In the genomic region with DNA sequence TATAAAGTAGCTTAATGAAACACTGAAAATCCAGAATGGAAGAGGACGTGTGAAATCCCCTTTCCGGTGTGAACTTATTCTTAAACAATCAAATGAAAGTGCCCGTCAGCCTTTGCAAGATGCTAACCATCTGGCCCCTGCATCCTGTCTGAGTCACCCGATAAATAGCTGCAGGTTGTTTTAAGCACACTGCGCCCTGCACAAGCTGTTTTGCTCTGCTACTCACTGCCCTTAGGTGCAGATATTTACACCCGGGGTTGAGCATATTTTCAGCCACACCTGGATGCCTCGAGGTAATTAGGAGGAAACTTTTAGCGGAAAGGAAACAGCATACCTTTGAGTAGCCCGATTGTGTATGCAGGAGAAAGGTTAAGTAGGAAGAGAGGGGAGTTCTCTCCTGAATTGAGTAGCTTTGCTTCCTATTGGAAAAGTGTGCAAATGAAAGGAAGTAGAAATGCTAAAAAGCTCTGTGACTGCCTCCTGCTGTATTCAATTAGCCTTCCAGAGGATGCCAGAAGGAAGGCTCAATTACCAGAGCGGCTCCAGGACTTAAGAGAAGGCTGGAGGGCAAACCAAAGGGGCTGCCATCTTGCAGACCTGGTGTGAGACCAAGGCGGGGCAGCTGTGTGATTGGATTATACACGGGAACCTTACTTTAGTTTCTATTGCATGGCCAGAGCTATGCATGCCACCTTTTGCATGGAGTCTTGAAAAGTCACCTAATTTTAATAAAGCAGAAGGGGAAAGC, we compare ENCODE assay signal across 9 cellular contexts. TPM values are rescaled to one million over a fixed set of nuclear protein-coding genes. Genes with fewer than 3 reads are reported as not detected.
DNase-seq lines count a peak whose midpoint lies in the region; ATAC-seq lines count a peak whose summit lies in the region.
"Had no signal": no experiment of that assay in that cellular context is flagged by ENCODE, and none has a peak within 500 bp of the region (broad histone marks: within the 10 kb centered on the region; RNA-seq: fewer than 3 reads in every experiment).

No MANE protein-coding gene starts in this region.

- no peak overlapping the region for H3K27ac Mint-ChIP-seq in activated naive CD8-positive, alpha-beta T cell treated with anti-CD3 and anti-CD28 coated beads for 36 hours
- H3K27ac Mint-ChIP-seq: IgD-negative memory B cell had no signal

- ATAC-seq in GM19452 (IDR thresholded peaks at IDR 0.05; ENCODE audit: unreplicated experiment) (peak; percentile 73), HG03378 (IDR thresholded peaks at IDR 0.05; ENCODE audit: unreplicated experiment) (no peak), HG02678 (IDR thresholded peaks at IDR 0.05; ENCODE audit: unreplicated experiment) (no peak)

- DNase-seq in COLO668 (lab: John Stamatoyannopoulos, UW; ENCODE audit: unreplicated experiment) = peak; percentile 83
- DNase-seq in NCI-H1417 (lab: John Stamatoyannopoulos, UW) = peak in 2 of 3 experiments; percentile 55 to 76
- peak; percentile 11 for DNase-seq in activated naive CD8-positive, alpha-beta T cell treated with anti-CD3 and anti-CD28 coated beads for 36 hours
- peak; percentile 20 to 81 for DNase-seq in lung microvascular endothelial cell (ENCODE audit: low read depth in 2 of 2)
- DNase-seq in activated CD8-positive, alpha-beta memory T cell treated with anti-CD3 and anti-CD28 coated beads, Interleukin-2, amount 50 U/mL, for 4 hours = no peak

- H3K36me3 Mint-ChIP-seq in activated naive CD8-positive, alpha-beta T cell treated with anti-CD3 and anti-CD28 coated beads for 36 hours = no peaks in the 10 kb centered on the region

- H3K4me1 Mint-ChIP-seq in activated naive CD8-positive, alpha-beta T cell treated with anti-CD3 and anti-CD28 coated beads for 36 hours = peaks cover 9% of the 10 kb centered on the region
- H3K4me1 Mint-ChIP-seq: IgD-negative memory B cell had no signal

- H3K27me3 Mint-ChIP-seq in activated naive CD8-positive, alpha-beta T cell treated with anti-CD3 and anti-CD28 coated beads for 36 hours = peaks cover 13% of the 10 kb centered on the region

- no peak overlapping the region for H3K4me3 Mint-ChIP-seq in activated naive CD8-positive, alpha-beta T cell treated with anti-CD3 and anti-CD28 coated beads for 36 hours
- H3K4me3 Mint-ChIP-seq: IgD-negative memory B cell had no signal

- H3K9me3 Mint-ChIP-seq in activated naive CD8-positive, alpha-beta T cell treated with anti-CD3 and anti-CD28 coated beads for 36 hours = no peaks in the 10 kb centered on the region

RNA-seq across cellular contexts. Expression of gene IRS2, which starts 42.5 kb away (rescaled TPM):
- total RNA-seq in activated naive CD8-positive, alpha-beta T cell treated with anti-CD3 and anti-CD28 coated beads for 36 hours = 1 to 10 TPM; 1.8 to 1.9 TPM
- total RNA-seq in lung microvascular endothelial cell = 0.65 and 1.4 TPM in 2 replicates
